8 cellular contexts compared by ENCODE assay signal in genomic region chr17:79393358-79394038, GRCh38.
DNase-seq lines count a peak whose midpoint lies in the region; ATAC-seq and TF ChIP-seq lines count a peak whose summit lies in the region.

No MANE protein-coding gene starts in this region.

- H3K36me3 ChIP-seq in WERI-Rb-1: no peaks in the 10 kb centered on the region
- no peaks in the 10 kb centered on the region for H3K36me3 ChIP-seq in iPS DF 6.9 (ENCODE audit: control insufficient read depth, insufficient read depth, low read length)

- peaks cover 34% of the 10 kb centered on the region for H3K27me3 Mint-ChIP-seq in brain

- DNase-seq in NCI-H524 (lab: John Stamatoyannopoulos, UW) (peak; percentile 76 to 90), NCI-H524 treated with DMSO at 0.1 percent for 48 hours (lab: John Stamatoyannopoulos, UW) (no peak), NCI-H2107 (lab: John Stamatoyannopoulos, UW) (peak; percentile 43), WERI-Rb-1 (peak; percentile 93), iPS DF 6.9 (ENCODE audit: low read depth, low spot score) (peak; percentile 47)
- DNase-seq in stimulated activated CD4-positive, alpha-beta T cell treated with anti-CD3 and anti-CD28 coated beads, Interleukin-12 subunit alpha, Interleukin-12 subunit beta, amount 100 ng/mL, for 4 hours: peak; percentile 71

- no peak for ATAC-seq in HG03280 (IDR thresholded peaks at IDR 0.05; ENCODE audit: unreplicated experiment)

- H3K4me3 Mint-ChIP-seq in brain: peak overlapping the region in 1 of 5 experiments; percentile 55

- no peaks in the 10 kb centered on the region for H3K36me3 Mint-ChIP-seq in brain

- peaks cover 0 to 23% (median 0%) of the 10 kb centered on the region in 5 experiments for H3K9me3 Mint-ChIP-seq in brain

- H3K27me3 ChIP-seq in WERI-Rb-1 (ENCODE audit: insufficient read depth, low read depth, severe bottlenecking) (no peaks in the 10 kb centered on the region), iPS DF 6.9 (ENCODE audit: control insufficient read depth, insufficient read depth, low read length) (no peaks in the 10 kb centered on the region; the same call in 1 of the 2 replicates)

- H3K4me3 ChIP-seq in WERI-Rb-1 (ENCODE audit: low read depth, low read length) (no peak overlapping the region), iPS DF 6.9 (ENCODE audit: low read length) (no peak overlapping the region)

- peak; percentile 100 for TF ChIP-seq CTCF in WERI-Rb-1 (IDR thresholded peaks at IDR 0.05; ENCODE audit: low read depth, low read length)
- TF ChIP-seq CTCF in brain (conservative IDR thresholded peaks at IDR 0.05): peak; percentile 95 to 98

- no peak overlapping the region for H3K27ac ChIP-seq in WERI-Rb-1
- no peak overlapping the region for H3K27ac ChIP-seq in iPS DF 6.9 (ENCODE audit: low read length)

- H3K9me3 ChIP-seq in WERI-Rb-1 (ENCODE audit: severe bottlenecking) (peaks cover 3% of the 10 kb centered on the region), iPS DF 6.9 (ENCODE audit: control insufficient read depth, insufficient read depth, low read length) (no peaks in the 10 kb centered on the region)

- peak overlapping the region in 2 of 5 experiments; percentile 29 to 49 for H3K27ac Mint-ChIP-seq in brain

- H3K4me1 ChIP-seq in iPS DF 6.9 (ENCODE audit: control insufficient read depth, insufficient read depth, low read length): 0 out of 2 replicates have a peak, but pooled peaks cover 1% of the 10 kb centered on the region

- WGBS in iPS DF 6.9 (ENCODE audit: insufficient coverage, insufficient read length): no CpG with 5 or more reads among the region's 30 CpGs

- H3K4me1 Mint-ChIP-seq in brain: peaks cover 32% of the 10 kb centered on the region
